Comparison of ENCODE assay signal across 9 cellular contexts in genomic region chr12:100733817-100734593, GRCh38.
DNase-seq lines count a peak whose midpoint lies in the region; ATAC-seq and TF ChIP-seq lines count a peak whose summit lies in the region.
"Had no signal": no experiment of that assay in that cellular context is flagged by ENCODE, and none has a peak within 500 bp of the region (broad histone marks: within the 10 kb centered on the region; RNA-seq: fewer than 3 reads in every experiment).

No MANE protein-coding gene starts in this region.

- DNase-seq in NOMO-1 treated with DMSO at 0.1 percent for 48 hours (lab: John Stamatoyannopoulos, UW; ENCODE audit: unreplicated experiment), result peak; percentile 31
- DNase-seq in NOMO-1 treated with dmso at 0.1 percent for 144 hours (lab: John Stamatoyannopoulos, UW; ENCODE audit: unreplicated experiment), result no peak
- peak; percentile 85 for DNase-seq in NCI-H510A treated with DMSO at 0.1 percent for 48 hours (lab: John Stamatoyannopoulos, UW)
- DNase-seq in dermis microvascular lymphatic vessel endothelial cell (ENCODE audit: low read depth in 2 of 2), result peak; percentile 29 to 66
- no peak for DNase-seq in prostate gland (ENCODE audit: low spot score)
- no peak for DNase-seq in activated CD8-positive, alpha-beta memory T cell treated with anti-CD3 and anti-CD28 coated beads, Interleukin-2, amount 50 U/mL, for 4 hours
- no peak for DNase-seq in activated CD8-positive, alpha-beta memory T cell treated with anti-CD3 and anti-CD28 coated beads, Interleukin-2, amount 10 ng/mL, durations not matched to agents 7 days and 5 days

- H3K4me1 Mint-ChIP-seq in activated CD8-positive, alpha-beta memory T cell treated with anti-CD3 and anti-CD28 coated beads, Interleukin-2, amount 10 ng/mL, durations not matched to agents 7 days and 5 days, result no peaks in the 10 kb centered on the region
- H3K4me1 Mint-ChIP-seq: activated naive CD4-positive, alpha-beta T cell treated with anti-CD3 and anti-CD28 coated beads, Interleukin-2, amount 50 U/mL, for 24 hours had no signal

- no peak overlapping the region for H3K4me3 ChIP-seq in prostate gland

- no peaks in the 10 kb centered on the region for H3K27me3 Mint-ChIP-seq in activated CD8-positive, alpha-beta memory T cell treated with anti-CD3 and anti-CD28 coated beads, Interleukin-2, amount 10 ng/mL, durations not matched to agents 7 days and 5 days

- H3K36me3 Mint-ChIP-seq in activated CD8-positive, alpha-beta memory T cell treated with anti-CD3 and anti-CD28 coated beads, Interleukin-2, amount 10 ng/mL, durations not matched to agents 7 days and 5 days, result no peaks in the 10 kb centered on the region
- H3K36me3 Mint-ChIP-seq: activated naive CD4-positive, alpha-beta T cell treated with anti-CD3 and anti-CD28 coated beads, Interleukin-2, amount 50 U/mL, for 24 hours had no signal

- no peak overlapping the region for H3K27ac ChIP-seq in prostate gland

- H3K27me3 ChIP-seq in prostate gland (replicated peaks; ENCODE audit: insufficient read depth), result no peaks in the 10 kb centered on the region

- peak in 3 of 4 experiments; percentile 22 to 50 (median 44) for TF ChIP-seq CTCF in prostate gland (IDR thresholded peaks at IDR 0.05)

- no peaks in the 10 kb centered on the region for H3K4me1 ChIP-seq in prostate gland (replicated peaks)

- H3K36me3 ChIP-seq in prostate gland, result no peaks in the 10 kb centered on the region

- no peak overlapping the region for H3K27ac Mint-ChIP-seq in activated CD8-positive, alpha-beta memory T cell treated with anti-CD3 and anti-CD28 coated beads, Interleukin-2, amount 10 ng/mL, durations not matched to agents 7 days and 5 days
- H3K27ac Mint-ChIP-seq: activated naive CD4-positive, alpha-beta T cell treated with anti-CD3 and anti-CD28 coated beads, Interleukin-2, amount 50 U/mL, for 24 hours had no signal

- CTCF ChIA-PET in activated CD8-positive, alpha-beta memory T cell treated with anti-CD3 and anti-CD28 coated beads, Interleukin-2, amount 10 ng/mL, durations not matched to agents 7 days and 5 days (lab: Charles Lee), result no interaction called here

- H3K9me3 Mint-ChIP-seq in activated CD8-positive, alpha-beta memory T cell treated with anti-CD3 and anti-CD28 coated beads, Interleukin-2, amount 10 ng/mL, durations not matched to agents 7 days and 5 days (ENCODE audit: low read depth), result no peaks in the 10 kb centered on the region
- H3K9me3 Mint-ChIP-seq: activated naive CD4-positive, alpha-beta T cell treated with anti-CD3 and anti-CD28 coated beads, Interleukin-2, amount 50 U/mL, for 24 hours had no signal

- ATAC-seq in HG02981 (IDR thresholded peaks at IDR 0.05; ENCODE audit: unreplicated experiment), result peak; percentile 61
- ATAC-seq in activated CD8-positive, alpha-beta memory T cell treated with anti-CD3 and anti-CD28 coated beads, Interleukin-2, amount 10 ng/mL, durations not matched to agents 7 days and 5 days, result no peak

- WGBS in prostate gland, result 53% methylated on average over 5 of the region's 5 CpGs

- H3K4me3 Mint-ChIP-seq in activated CD8-positive, alpha-beta memory T cell treated with anti-CD3 and anti-CD28 coated beads, Interleukin-2, amount 10 ng/mL, durations not matched to agents 7 days and 5 days, result no peak overlapping the region
- H3K4me3 Mint-ChIP-seq: activated naive CD4-positive, alpha-beta T cell treated with anti-CD3 and anti-CD28 coated beads, Interleukin-2, amount 50 U/mL, for 24 hours had no signal

- TF ChIP-seq POLR2A in prostate gland (IDR thresholded peaks at IDR 0.05), result no peak

- intact Hi-C loops in prostate gland (cut with DNase I), result loop anchor here (10.0 kb wide), 2 partner anchors 389 to 499 kb away; no protein-coding TSS in a partner anchor

- no peaks in the 10 kb centered on the region for H3K9me3 ChIP-seq in prostate gland

Comparison
In these comparisons a context has a peak if more than half of its experiments do, and no peak if none do; other contexts are left out.
1. DNase-seq: peak in NOMO-1 treated with DMSO at 0.1 percent for 48 hours (single experiment), NCI-H510A treated with DMSO at 0.1 percent for 48 hours (single experiment) and dermis microvascular lymphatic vessel endothelial cell (2 of 2); none in NOMO-1 treated with dmso at 0.1 percent for 144 hours (single experiment), prostate gland (single experiment), activated CD8-positive, alpha-beta memory T cell treated with anti-CD3 and anti-CD28 coated beads, Interleukin-2, amount 50 U/mL, for 4 hours (single experiment) and activated CD8-positive, alpha-beta memory T cell treated with anti-CD3 and anti-CD28 coated beads, Interleukin-2, amount 10 ng/mL, durations not matched to agents 7 days and 5 days (single experiment).